22 cellular contexts compared by ENCODE assay signal in the genomic region with DNA sequence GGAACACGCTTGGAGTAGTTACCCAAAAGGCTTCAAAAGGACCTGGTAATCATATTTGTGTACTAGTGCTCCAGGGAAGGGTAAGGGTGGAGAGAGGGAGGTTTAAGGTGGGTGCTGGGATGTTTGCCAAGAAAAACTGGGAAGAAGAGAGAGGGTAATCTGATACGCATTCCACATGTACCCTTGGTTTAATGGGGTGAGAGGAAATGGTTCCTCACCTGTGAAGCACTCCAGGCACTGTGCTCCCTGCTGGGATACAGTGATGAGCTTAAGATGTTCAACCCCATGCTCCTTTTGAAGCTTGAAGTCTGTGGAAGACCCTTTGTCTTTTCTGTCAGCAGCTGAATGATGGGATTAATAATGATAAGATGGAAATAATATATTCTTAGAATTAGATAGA.
"Had no signal": no experiment of that assay in that cellular context is flagged by ENCODE, and none has a peak within 500 bp of the region (broad histone marks: within the 10 kb centered on the region; RNA-seq: fewer than 3 reads in every experiment).

No MANE protein-coding gene starts in this region.

- H3K4me3 Mint-ChIP-seq: activated CD8-positive, alpha-beta T cell treated with anti-CD3 and anti-CD28 coated beads, Interleukin-2, amount 10 ng/mL, durations not matched to agents 7 days and 5 days; activated T-cell treated with anti-CD3 and anti-CD28 coated beads, Interleukin-2, amount 50 U/mL, for 24 hours; brain; stimulated activated memory B cell treated with anti-CD40 and anti-IgM and Interleukin-4, amounts not matched to agents 10 μg/mL and 1 μg/mL and 100 μg/mL, for 72 hours had no signal

- H3K36me3 ChIP-seq: spleen, thoracic aorta, upper lobe of left lung had no signal

- H3K27ac ChIP-seq: dorsolateral prefrontal cortex, epithelial cell of prostate, foreskin keratinocyte, hepatocyte, spleen, thoracic aorta, upper lobe of left lung had no signal

- H3K9me3 Mint-ChIP-seq: activated T-cell treated with anti-CD3 and anti-CD28 coated beads, Interleukin-2, amount 50 U/mL, for 24 hours; activated T-helper 2 cell treated with anti-CD3 and anti-CD28 coated beads, Interferon-gamma antibody, Interleukin-2, Interleukin-4, amounts not matched to agents 10 μg/mL and 5 μg/mL and 100 μg/mL, durations not matched to agents 14 hours and 24 hours and 36 hours; brain; stimulated activated memory B cell treated with anti-CD40 and anti-IgM and Interleukin-4, amounts not matched to agents 10 μg/mL and 1 μg/mL and 100 μg/mL, for 72 hours had no signal

- H3K4me2 ChIP-seq: hepatocyte had no signal

- H3K27ac Mint-ChIP-seq: activated CD8-positive, alpha-beta T cell treated with anti-CD3 and anti-CD28 coated beads, Interleukin-2, amount 10 ng/mL, durations not matched to agents 7 days and 5 days; activated T-cell treated with anti-CD3 and anti-CD28 coated beads, Interleukin-2, amount 50 U/mL, for 24 hours; activated T-helper 2 cell treated with anti-CD3 and anti-CD28 coated beads, Interferon-gamma antibody, Interleukin-2, Interleukin-4, amounts not matched to agents 10 μg/mL and 5 μg/mL and 100 μg/mL, durations not matched to agents 14 hours and 24 hours and 36 hours; brain; stimulated activated memory B cell treated with anti-CD40 and anti-IgM and Interleukin-4, amounts not matched to agents 10 μg/mL and 1 μg/mL and 100 μg/mL, for 72 hours had no signal

- H3K4me1 ChIP-seq: foreskin keratinocyte, spleen, upper lobe of left lung had no signal

- H3K79me2 ChIP-seq: hepatocyte had no signal

- H3K4me3 ChIP-seq: dorsolateral prefrontal cortex, hepatocyte, spleen, thoracic aorta, upper lobe of left lung had no signal

- H3K27me3 Mint-ChIP-seq: activated T-cell treated with anti-CD3 and anti-CD28 coated beads, Interleukin-2, amount 50 U/mL, for 24 hours; brain; stimulated activated memory B cell treated with anti-CD40 and anti-IgM and Interleukin-4, amounts not matched to agents 10 μg/mL and 1 μg/mL and 100 μg/mL, for 72 hours had no signal

- FAIRE-seq: colon, kidney had no signal

- H3K4me1 Mint-ChIP-seq: stimulated activated memory B cell treated with anti-CD40 and anti-IgM and Interleukin-4, amounts not matched to agents 10 μg/mL and 1 μg/mL and 100 μg/mL, for 72 hours had no signal

- H3K36me3 Mint-ChIP-seq: brain; stimulated activated memory B cell treated with anti-CD40 and anti-IgM and Interleukin-4, amounts not matched to agents 10 μg/mL and 1 μg/mL and 100 μg/mL, for 72 hours had no signal

- H3K27me3 ChIP-seq: dorsolateral prefrontal cortex, foreskin keratinocyte, hepatocyte, spleen, upper lobe of left lung had no signal

- DNase-seq: activated CD4-positive, alpha-beta T cell treated with anti-CD3 and anti-CD28 coated beads for 48 hours; activated CD4-positive, CD25-positive, alpha-beta regulatory T cell; activated CD8-positive, alpha-beta T cell treated with anti-CD3 and anti-CD28 coated beads, Interleukin-2, amount 10 ng/mL, durations not matched to agents 7 days and 5 days; activated naive CD4-positive, alpha-beta T cell treated with Interleukin-2 at 50 U/mL for 16 hours; activated T-cell treated with anti-CD3 and anti-CD28 coated beads, Interleukin-2, amount 50 U/mL, for 24 hours; anterior cingulate cortex; caudate nucleus; dorsolateral prefrontal cortex; foreskin keratinocyte; kidney; mammary epithelial cell; retina; spleen; stimulated activated CD4-positive, alpha-beta T cell treated with anti-CD3 and anti-CD28 coated beads, Interleukin-4, amount 100 ng/mL, for 4 hours; upper lobe of left lung had no signal
